ENCODE assay signal across 1 cellular context in genomic region chr9:7094052-7094451, GRCh38.
TF ChIP-seq lines count a peak whose summit lies in the region.

No MANE protein-coding gene starts in this region.

TF ChIP-seq in GM23338, 12 proteins besides CTCF, POLR2A, EP300 and RAD21 (continued from another document):
- no peak for TF ChIP-seq ZNF462 (CRISPR knock-in tag; IDR thresholded peaks at IDR 0.05)
- TF ChIP-seq ZNF331 (CRISPR knock-in tag; IDR thresholded peaks at IDR 0.05; ENCODE audit: low read depth): no peak
- no peak for TF ChIP-seq EZH2 (IDR thresholded peaks at IDR 0.05; ENCODE audit: low read depth, unreplicated experiment)
- TF ChIP-seq EZH2phosphoT487 (IDR thresholded peaks at IDR 0.05; ENCODE audit: unreplicated experiment): no peak
